Comparison of ENCODE assay signal across 9 cellular contexts in the genomic region with DNA sequence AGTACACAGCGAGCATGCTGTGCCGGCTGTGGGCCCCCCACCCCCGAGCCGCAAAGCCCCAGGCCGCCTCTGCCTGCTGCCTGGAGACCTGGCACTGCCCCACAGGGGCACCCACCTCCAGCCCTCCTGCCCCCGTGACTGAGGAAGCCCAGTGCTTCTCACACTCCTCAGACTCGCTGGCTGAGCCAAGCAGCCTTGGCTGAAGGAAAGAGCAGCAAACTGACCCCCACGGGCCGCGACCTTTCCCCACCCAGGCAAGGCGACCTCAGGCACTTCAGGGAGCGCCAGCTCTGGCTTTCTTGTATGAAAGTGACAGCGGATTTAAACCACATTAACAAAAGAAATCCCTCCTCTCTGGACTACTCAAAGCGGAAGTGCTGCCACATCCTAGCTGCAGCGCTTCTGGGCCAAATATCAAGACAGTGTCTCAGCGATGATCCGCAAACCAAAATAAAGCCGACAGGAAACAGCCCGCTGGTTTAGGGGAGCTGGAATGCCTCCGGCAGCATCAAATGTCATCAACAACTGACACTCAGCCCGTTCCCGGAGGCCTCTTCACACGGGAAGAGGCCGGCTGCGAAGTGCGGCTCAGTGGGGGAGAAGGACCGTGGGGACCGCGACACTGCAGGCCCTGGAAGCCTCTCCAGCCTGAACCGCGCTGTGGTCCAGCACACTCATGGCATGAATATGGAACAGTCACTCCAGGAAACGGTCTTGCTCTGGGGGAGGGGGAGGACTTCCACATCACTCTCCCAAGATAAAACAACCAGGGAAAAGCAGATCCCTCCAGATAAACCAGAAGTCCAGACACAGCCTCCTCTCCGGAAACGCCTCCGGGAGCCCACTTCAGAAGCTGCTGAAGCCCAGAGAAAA. TPM values are rescaled to one million over a fixed set of nuclear protein-coding genes. Genes with fewer than 3 reads are reported as not detected.
DNase-seq lines count a peak whose midpoint lies in the region; ATAC-seq, FAIRE-seq and TF ChIP-seq lines count a peak whose summit lies in the region.
"Had no signal": no experiment of that assay in that cellular context is flagged by ENCODE, and none has a peak within 500 bp of the region (broad histone marks: within the 10 kb centered on the region; RNA-seq: fewer than 3 reads in every experiment).

No MANE protein-coding gene starts in this region.

- H3K9me3 ChIP-seq in IMR-90 (ENCODE audit: control insufficient read depth, insufficient read depth, low read length) (no peaks in the 10 kb centered on the region), SU-DHL-6 (ENCODE audit: insufficient read depth, low read length) (no peaks in the 10 kb centered on the region), GM12878 (replicated peaks; ENCODE audit: control insufficient read depth, insufficient read depth, low read length) (no peaks in the 10 kb centered on the region)

- in situ Hi-C loops in IMR-90 (cut with MboI; ENCODE audit: low sequenced_read_pairs) (loop anchor here (5.0 kb wide), 1 partner anchor 64 kb away; no protein-coding TSS in a partner anchor), GM12878 (cut with MboI) (no loop called here)

- CTCF ChIA-PET in IMR-90 (lab: Yijun Ruan, JAX) (no interaction called here), GM12878 (lab: Yijun Ruan, JAX) (interaction anchor here (0.5 to 0.9 kb wide), 2 partner anchors 65 to 85 kb away, joined by 3 read pairs; no protein-coding TSS in a partner anchor)

- TF ChIP-seq POLR2A in IMR-90 (IDR thresholded peaks at IDR 0.05; ENCODE audit: low read depth, low read length) (peak; percentile 93), GM12878 (IDR thresholded peaks at IDR 0.05; ENCODE audit: low read depth, low read length) (0 out of 2 replicates have a peak, but pooled peaks have one; percentile 45)

- peak overlapping the region; percentile 91 for H3K56ac ChIP-seq in IMR-90 (ENCODE audit: extremely low read depth, insufficient read depth, low read length)

- peak overlapping the region; percentile 97 for H3K9ac ChIP-seq in IMR-90 (ENCODE audit: low read depth, low read length)
- peak overlapping the region; percentile 44 for H3K9ac ChIP-seq in SU-DHL-6 (ENCODE audit: low read length)
- H3K9ac ChIP-seq in GM12878 (ENCODE audit: control insufficient read depth, insufficient read depth, low read length), result peak overlapping the region; percentile 73

- H3K79me2 ChIP-seq in SU-DHL-6 (ENCODE audit: insufficient read depth, low read length) (no peaks in the 10 kb centered on the region), GM12878 (ENCODE audit: control insufficient read depth, insufficient read depth, low read length) (peaks cover 57% of the 10 kb centered on the region)

- peak; percentile 88 for FAIRE-seq in GM12878 (lab: Jason Lieb, UNC)
- FAIRE-seq: colon had no signal

- peaks cover 21% of the 10 kb centered on the region for H3K9me1 ChIP-seq in IMR-90 (ENCODE audit: insufficient read depth, low read length)

- H2BK20ac ChIP-seq in IMR-90 (ENCODE audit: low read depth, low read length), result peak overlapping the region; percentile 66; the same call in 1 of the 2 replicates

- peak overlapping the region; percentile 88 for H2BK120ac ChIP-seq in IMR-90 (ENCODE audit: low read depth, low read length)

- TF ChIP-seq CTCF in IMR-90 (conservative IDR thresholded peaks at IDR 0.05; ENCODE audit: low read depth, low read length) (no peak), SU-DHL-6 (IDR thresholded peaks at IDR 0.05; ENCODE audit: insufficient read depth, low read length, poor library complexity, severe bottlenecking) (no peak), GM12878 (IDR thresholded peaks at IDR 0.05 in 2 of 3, conservative IDR thresholded peaks at IDR 0.05 in 1 of 3; ENCODE audit: control insufficient read depth in 2 of 3, extremely low read depth in 1 of 3, insufficient read depth in 1 of 3, low read depth in 3 of 3, low read length in 3 of 3) (no peak)

- POLR2A ChIA-PET in IMR-90 (lab: Charles Lee; ENCODE audit: unreplicated experiment) (interaction anchor here (0.6 to 1.0 kb wide), 3 partner anchors 19 to 65 kb away, joined by 3 to 6 read pairs (median 5); no protein-coding TSS in a partner anchor), GM12878 (lab: Charles Lee) (no interaction called here)

- peak overlapping the region; percentile 70 for H3K18ac ChIP-seq in IMR-90 (ENCODE audit: low read depth, low read length)

- H3K27me3 ChIP-seq in IMR-90 (ENCODE audit: control insufficient read depth, insufficient read depth, low read length) (no peaks in the 10 kb centered on the region), SU-DHL-6 (ENCODE audit: low read length) (no peaks in the 10 kb centered on the region), GM12878 (replicated peaks in 1 of 2; ENCODE audit: control insufficient read depth in 2 of 2, insufficient read depth in 2 of 2, low read length in 1 of 2) (no peaks in the 10 kb centered on the region)

- peak overlapping the region; percentile 91 for H2BK5ac ChIP-seq in IMR-90 (ENCODE audit: low read depth, low read length, poor library complexity, severe bottlenecking)

- H3K4me2 ChIP-seq in IMR-90 (ENCODE audit: low read depth, low read length) (peak overlapping the region; percentile 86), SU-DHL-6 (ENCODE audit: low read depth, low read length, poor library complexity, severe bottlenecking) (peak overlapping the region; percentile 56), GM12878 (ENCODE audit: control insufficient read depth, insufficient read depth) (peak overlapping the region; percentile 95)

- TF ChIP-seq EP300 in GM12878 (IDR thresholded peaks at IDR 0.05; ENCODE audit: borderline replicate concordance in 1 of 2, control insufficient read depth in 1 of 2, low read depth in 2 of 2, low read length in 2 of 2), result no peak

- RAD21 ChIA-PET in GM12878 (lab: Charles Lee; ENCODE audit: unreplicated experiment), result interaction anchor here (1.1 to 1.3 kb wide), 3 partner anchors 17 to 66 kb away, joined by 3 to 4 read pairs (median 4); no protein-coding TSS in a partner anchor

- peak overlapping the region; percentile 85 to 95 for H4K8ac ChIP-seq in IMR-90 (ENCODE audit: low read depth in 2 of 2, low read length in 2 of 2)

- SMC1A ChIA-PET in GM12878 (lab: Charles Lee; ENCODE audit: uncharacterized antibody, unreplicated experiment), result interaction anchor here (0.7 kb wide), 1 partner anchor 16 kb away, joined by 3 read pairs; no protein-coding TSS in a partner anchor

- peak overlapping the region; percentile 94 for H4K91ac ChIP-seq in IMR-90 (ENCODE audit: insufficient read depth, low read depth, low read length)

- peak overlapping the region; percentile 66; the same call in 2 of the 3 replicates for H2BK15ac ChIP-seq in IMR-90 (ENCODE audit: low read depth, low read length)

- BruUV-seq in IMR-90 (replicated peaks; lab: Mats Ljungman, UMichigan) (no TSS peak), GM12878 (replicated peaks; lab: Mats Ljungman, UMichigan) (TSS peak; percentile 41)

- intact Hi-C loops in IMR-90 (cut with micrococcal nuclease), result loop anchor here (1.0 to 2.0 kb wide), 3 partner anchors 12 to 96 kb away; no protein-coding TSS in a partner anchor
- intact Hi-C loops in GM12878 (cut with micrococcal nuclease; ENCODE audit: unreplicated experiment), result no loop called here

- peak overlapping the region; percentile 93 for H3K4me3 ChIP-seq in IMR-90 (ENCODE audit: insufficient read depth, low read depth, low read length)
- peak overlapping the region; percentile 54 for H3K4me3 ChIP-seq in SU-DHL-6 (ENCODE audit: insufficient read depth, low read length, poor library complexity, severe bottlenecking)
- H3K4me3 ChIP-seq in GM12878, result peak overlapping the region; percentile 89

- DNase-seq in GM04503 (ENCODE audit: low read depth) (peak; percentile 86), IMR-90 (peak; percentile 91), GM12878 (ENCODE audit: low read depth, low spot score) (no peak), hippocampal formation (lab: John Stamatoyannopoulos, UW) (peak; percentile 29 to 44), retina (peak; percentile 82)

- peak overlapping the region; percentile 96 for H3K14ac ChIP-seq in IMR-90 (replicated peaks; ENCODE audit: low read depth, low read length)

- H3K27ac ChIP-seq in IMR-90 (ENCODE audit: insufficient read depth, low read length) (peak overlapping the region; percentile 95), SU-DHL-6 (ENCODE audit: low read depth, low read length) (no peak overlapping the region), GM12878 (ENCODE audit: control insufficient read depth, insufficient read depth) (peak overlapping the region; percentile 84)

- H4K20me1 ChIP-seq in IMR-90 (ENCODE audit: insufficient read depth, low read length) (peaks cover 58% of the 10 kb centered on the region), SU-DHL-6 (ENCODE audit: low read depth, low read length) (no peaks in the 10 kb centered on the region), GM12878 (ENCODE audit: control insufficient read depth, insufficient read depth) (no peaks in the 10 kb centered on the region)

- H3F3A ChIP-seq in SU-DHL-6 (ENCODE audit: insufficient read depth), result 0 out of 2 replicates have a peak, but pooled peaks cover 6% of the 10 kb centered on the region

- H3K4me1 ChIP-seq in IMR-90 (ENCODE audit: control insufficient read depth, insufficient read depth, low read length) (peaks cover 29% of the 10 kb centered on the region), GM12878 (ENCODE audit: control insufficient read depth, insufficient read depth, low read length) (peaks cover 36% of the 10 kb centered on the region)

- peak overlapping the region; percentile 45 for H4K5ac ChIP-seq in IMR-90 (ENCODE audit: low read depth, low read length)

- peak overlapping the region; percentile 44 for H2AFZ ChIP-seq in IMR-90 (replicated peaks; ENCODE audit: low read length, poor library complexity)
- H2AFZ ChIP-seq in SU-DHL-6 (ENCODE audit: low read depth, low read length, severe bottlenecking), result no peak overlapping the region
- peak overlapping the region; percentile 25 for H2AFZ ChIP-seq in GM12878 (ENCODE audit: control insufficient read depth, low read depth, low read length)

- peak overlapping the region; percentile 94 for H3K23ac ChIP-seq in IMR-90 (ENCODE audit: low read depth, low read length)

- ATAC-seq in IMR-90 (ENCODE audit: low read depth), result peak; percentile 39
- peak; percentile 35 for ATAC-seq in GM12878
- ATAC-seq in HG02884 (IDR thresholded peaks at IDR 0.05; ENCODE audit: unreplicated experiment), result no peak
- no peak for ATAC-seq in GM21381 (IDR thresholded peaks at IDR 0.05; ENCODE audit: unreplicated experiment)

- 2% methylated on average over 8 of the region's 35 CpGs; no CpG with 5 or more reads in 1 of the 2 experiments for WGBS in IMR-90 (ENCODE audit: extremely low coverage in 2 of 2, insufficient read length in 1 of 2), 2 experiments
- 2% methylated on average over 35 of the region's 35 CpGs for WGBS in GM12878 (ENCODE audit: insufficient coverage, insufficient replicate concordance, low lambda C conversion rate, missing lambda C conversion rate)

- dilution Hi-C loops in IMR-90 (cut with HindIII; ENCODE audit: low sequenced_read_pairs, unreplicated experiment), result no loop called here

- H3K4ac ChIP-seq in IMR-90 (ENCODE audit: low read depth, low read length), result peak overlapping the region; percentile 95

- H3K9me2 ChIP-seq in SU-DHL-6 (replicated peaks; ENCODE audit: insufficient read depth, low read length), result no peaks in the 10 kb centered on the region

- TF ChIP-seq RAD21 in IMR-90 (IDR thresholded peaks at IDR 0.05; ENCODE audit: low read length) (peak; percentile 33; the same call in 1 of the 2 replicates), GM12878 (IDR thresholded peaks at IDR 0.05; ENCODE audit: insufficient read depth, low read depth, low read length) (no peak)

- peaks cover 3 to 28% of the 10 kb centered on the region in 2 experiments for H3K79me1 ChIP-seq in IMR-90 (ENCODE audit: low read depth in 1 of 2, low read length in 2 of 2)

- H2AK5ac ChIP-seq in IMR-90 (ENCODE audit: low read depth, low read length), result peak overlapping the region; percentile 98

- peak overlapping the region; percentile 98 for H2AK9ac ChIP-seq in IMR-90 (replicated peaks; ENCODE audit: low read depth, low read length, poor library complexity)

- 0 out of 2 replicates have a peak, but pooled peaks cover 2% of the 10 kb centered on the region for H3K36me3 ChIP-seq in IMR-90 (ENCODE audit: control insufficient read depth, insufficient read depth, low read length)
- H3K36me3 ChIP-seq in SU-DHL-6 (ENCODE audit: low read length), result no peaks in the 10 kb centered on the region
- H3K36me3 ChIP-seq in GM12878 (ENCODE audit: control insufficient read depth in 2 of 2, insufficient read depth in 2 of 2, low read length in 1 of 2), result no peaks in the 10 kb centered on the region; a peak in 1 of 4 replicates

RNA-seq across cellular contexts. Expression of a gene that starts 1.5 kb away (rescaled TPM):
- total RNA-seq in IMR-90 (2012; rRNA removed) (21.0 and 22.8 TPM in 2 replicates), GM12878 (2014; rRNA removed) (18.2 and 19.1 TPM in 2 replicates), GM12878 (2014; rRNA removed; fragmentation: Illumina TruSeq; extraction: Trizol) (14.6 and 16.6 TPM in 2 replicates), GM12878 (2021) (29.4 and 33.9 TPM in 2 replicates)
- polyA plus RNA-seq in IMR-90 (2012; rRNA removed) (31.0 and 31.4 TPM in 2 replicates), GM12878 (2011; rRNA removed) (10.5 and 15.0 TPM in 2 replicates), GM12878 (2014; fragmentation: Illumina TruSeq; extraction: Trizol) (13.8 and 19.8 TPM in 2 replicates), GM12878 (2014; fragmentation: Nextera tagmentation; extraction: Ambion mirVana) (1 to 10 TPM in 1 of 2 experiments, under 1 TPM in 1; 0.79 to 2.1 TPM), GM12878 (2014; rRNA removed) (28.5 and 29.0 TPM in 2 replicates), GM12878 (2016; fragmentation: Nextera tagmentation; extraction: Ambion mirVana) (10 to 100 TPM; 16.5 to 18.6 TPM)
- polyA plus RNA-seq in IMR-90 (2012; cell fraction: cytosol; rRNA removed), result 22.9 and 29.5 TPM in 2 replicates
- 48.4 and 48.8 TPM in 2 replicates for polyA plus RNA-seq in IMR-90 (2012; cell fraction: nucleus; rRNA removed; ENCODE audit: low replicate concordance)
- 26.7 and 27.7 TPM in 2 replicates for total RNA-seq in GM12878 (2013; cell fraction: nucleolus; rRNA removed)
- polyA plus RNA-seq in GM12878 (2011; ENCODE audit: low read depth), result 6.4 TPM
- 15.9 and 18.4 TPM in 2 replicates for polyA plus RNA-seq in GM12878 (2011; cell fraction: cytosol; rRNA removed)
- polyA plus RNA-seq in GM12878 (2011; cell fraction: nucleus; rRNA removed), result 30.3 and 33.9 TPM in 2 replicates
- 13.9 and 16.8 TPM in 2 replicates for polyA plus RNA-seq in GM12878 (2012)
- polyA minus RNA-seq in GM12878 (2011; rRNA and poly(A)+ RNA removed), result 11.9 and 19.9 TPM in 2 replicates
- 7.7 and 7.9 TPM in 2 replicates for polyA minus RNA-seq in GM12878 (2011; cell fraction: cytosol; rRNA and poly(A)+ RNA removed)
- polyA minus RNA-seq in GM12878 (2011; cell fraction: nucleus; rRNA and poly(A)+ RNA removed), result 7.3 and 11.3 TPM in 2 replicates

RNA-seq across cellular contexts. Expression of a gene that starts 48.1 kb away (rescaled TPM):
- not detected in 2 replicates for total RNA-seq in IMR-90 (2012; rRNA removed)
- not detected in 2 replicates for polyA plus RNA-seq in IMR-90 (2012; rRNA removed)
- not detected in 2 replicates for polyA plus RNA-seq in IMR-90 (2012; cell fraction: cytosol; rRNA removed)
- not detected in 2 replicates for polyA plus RNA-seq in IMR-90 (2012; cell fraction: nucleus; rRNA removed; ENCODE audit: low replicate concordance)
- not detected in 2 replicates for total RNA-seq in GM12878 (2013; cell fraction: nucleolus; rRNA removed)
- not detected in 2 replicates for total RNA-seq in GM12878 (2014; rRNA removed)
- not detected in 2 replicates for total RNA-seq in GM12878 (2014; rRNA removed; fragmentation: Illumina TruSeq; extraction: Trizol)
- not detected in 2 replicates for total RNA-seq in GM12878 (2021)
- not detected for polyA plus RNA-seq in GM12878 (2011; ENCODE audit: low read depth)
- not detected in 2 replicates for polyA plus RNA-seq in GM12878 (2011; rRNA removed)
- polyA plus RNA-seq in GM12878 (2011; cell fraction: cytosol; rRNA removed), result not detected in 2 replicates
- polyA plus RNA-seq in GM12878 (2011; cell fraction: nucleus; rRNA removed), result not detected in 2 replicates
- not detected in 2 replicates for polyA plus RNA-seq in GM12878 (2012)
- polyA plus RNA-seq in GM12878 (2014; fragmentation: Illumina TruSeq; extraction: Trizol), result not detected in 2 replicates
- polyA plus RNA-seq in GM12878 (2014; fragmentation: Nextera tagmentation; extraction: Ambion mirVana), result not detected
- not detected in 2 replicates for polyA plus RNA-seq in GM12878 (2014; rRNA removed)
- polyA plus RNA-seq in GM12878 (2016; fragmentation: Nextera tagmentation; extraction: Ambion mirVana), result not detected
- not detected in 2 replicates for polyA minus RNA-seq in GM12878 (2011; rRNA and poly(A)+ RNA removed)
- polyA minus RNA-seq in GM12878 (2011; cell fraction: cytosol; rRNA and poly(A)+ RNA removed), result not detected in 2 replicates
- polyA minus RNA-seq in GM12878 (2011; cell fraction: nucleus; rRNA and poly(A)+ RNA removed), result not detected in 2 replicates

Comparison
In these comparisons a context has a peak if more than half of its experiments do, and no peak if none do; other contexts are left out.
1. ATAC-seq: peak in IMR-90 (single experiment) and GM12878 (single experiment); none in HG02884 (single experiment) and GM21381 (single experiment).
2. H3K9ac ChIP-seq: peak in every context shown above with its lines; median percentile 97 in IMR-90; 73 in GM12878; 44 in SU-DHL-6.
3. Peak in every context shown above with its lines, with median percentiles within 50 percentile points of each other: H3K4me2 ChIP-seq and H3K4me3 ChIP-seq.